In genomic region chr12:62602445-62603060, GRCh38 we compare ENCODE assay signal across 8 cellular contexts.
DNase-seq lines count a peak whose midpoint lies in the region; ATAC-seq and TF ChIP-seq lines count a peak whose summit lies in the region.

No MANE protein-coding gene starts in this region.

- peaks cover 7% of the 10 kb centered on the region for H3K4me1 ChIP-seq in thymus (ENCODE audit: control insufficient read depth, insufficient read depth, low read length)

- H3K27ac Mint-ChIP-seq in activated naive CD4-positive, alpha-beta T cell treated with anti-CD3 and anti-CD28 coated beads, Interleukin-2, amount 50 U/mL, for 72 hours, result peak overlapping the region; percentile 99
- H3K27ac Mint-ChIP-seq in glutamatergic neuron (ENCODE audit: unreplicated experiment) (peak overlapping the region; percentile 95), osteocyte (ENCODE audit: unreplicated experiment) (peak overlapping the region; percentile 99)

- TF ChIP-seq CTCF in glutamatergic neuron (IDR thresholded peaks at IDR 0.05; ENCODE audit: partially characterized antibody, unreplicated experiment), result no peak
- no peak for TF ChIP-seq CTCF in osteocyte (IDR thresholded peaks at IDR 0.05)

- H3K9me3 ChIP-seq in SK-N-MC (ENCODE audit: low read depth, low read length) (no peaks in the 10 kb centered on the region), thymus (ENCODE audit: control insufficient read depth) (no peaks in the 10 kb centered on the region)

- peaks cover 10% of the 10 kb centered on the region for H3K27me3 Mint-ChIP-seq in glutamatergic neuron (ENCODE audit: unreplicated experiment)
- no peaks in the 10 kb centered on the region for H3K27me3 Mint-ChIP-seq in osteocyte (ENCODE audit: unreplicated experiment)

- DNase-seq in NCI-H1048 (lab: John Stamatoyannopoulos, UW), result peak; percentile 58
- peak; percentile 66 for DNase-seq in SK-N-MC (ENCODE audit: low read depth, low spot score)
- DNase-seq in activated naive CD4-positive, alpha-beta T cell treated with anti-CD3 and anti-CD28 coated beads, Interleukin-2, amount 50 U/mL, for 72 hours (ENCODE audit: low spot score in 2 of 2), result peak; percentile 80 to 92
- DNase-seq in glutamatergic neuron, result peak; percentile 91
- DNase-seq in osteocyte (ENCODE audit: extremely low spot score, unreplicated experiment), result peak; percentile 95

- under 1% methylated on average over 59 of the region's 59 CpGs for WGBS in thymus

- H3K36me3 ChIP-seq in SK-N-MC (ENCODE audit: insufficient read depth, low read length), result no peaks in the 10 kb centered on the region
- H3K36me3 ChIP-seq in thymus (ENCODE audit: control insufficient read depth, insufficient read depth), result no peaks in the 10 kb centered on the region

- H3K4me1 Mint-ChIP-seq in glutamatergic neuron (ENCODE audit: low read depth, unreplicated experiment) (peaks cover 17% of the 10 kb centered on the region), osteocyte (ENCODE audit: unreplicated experiment) (peaks cover 33% of the 10 kb centered on the region)

- ATAC-seq in HG02588 (IDR thresholded peaks at IDR 0.05; ENCODE audit: unreplicated experiment), result peak; percentile 66
- ATAC-seq in activated naive CD4-positive, alpha-beta T cell treated with anti-CD3 and anti-CD28 coated beads, Interleukin-2, amount 50 U/mL, for 72 hours, result peak; percentile 71 to 74

- H3K9me3 Mint-ChIP-seq in activated naive CD4-positive, alpha-beta T cell treated with anti-CD3 and anti-CD28 coated beads, Interleukin-2, amount 50 U/mL, for 72 hours, result no peaks in the 10 kb centered on the region
- peaks cover 10% of the 10 kb centered on the region for H3K9me3 Mint-ChIP-seq in glutamatergic neuron (ENCODE audit: unreplicated experiment)
- no peaks in the 10 kb centered on the region for H3K9me3 Mint-ChIP-seq in osteocyte (ENCODE audit: unreplicated experiment)

- H3K4me3 Mint-ChIP-seq in glutamatergic neuron (ENCODE audit: unreplicated experiment), result peak overlapping the region; percentile 88
- peak overlapping the region; percentile 89 for H3K4me3 Mint-ChIP-seq in osteocyte (ENCODE audit: unreplicated experiment)

- H3K9ac ChIP-seq in SK-N-MC (ENCODE audit: insufficient read length), result peak overlapping the region; percentile 98

- H3K36me3 Mint-ChIP-seq in activated naive CD4-positive, alpha-beta T cell treated with anti-CD3 and anti-CD28 coated beads, Interleukin-2, amount 50 U/mL, for 72 hours, result peaks cover 0 to 12% of the 10 kb centered on the region in 2 donors
- H3K36me3 Mint-ChIP-seq in glutamatergic neuron (ENCODE audit: unreplicated experiment), result no peaks in the 10 kb centered on the region
- peaks cover 8% of the 10 kb centered on the region for H3K36me3 Mint-ChIP-seq in osteocyte (ENCODE audit: unreplicated experiment)

- H3K4me3 ChIP-seq in GM08714 (ENCODE audit: low read length) (peak overlapping the region; percentile 77), SK-N-MC (peak overlapping the region; percentile 95), thymus (ENCODE audit: low read length) (peak overlapping the region; percentile 97)

- H3K27ac ChIP-seq in SK-N-MC (peak overlapping the region; percentile 99), thymus (ENCODE audit: low read depth) (peak overlapping the region; percentile 100)

- no peaks in the 10 kb centered on the region for H3K27me3 ChIP-seq in thymus (ENCODE audit: control insufficient read depth, insufficient read depth)

Comparison
In these comparisons a context has a peak if more than half of its experiments do, and no peak if none do; other contexts are left out.
1. Peak in every context shown above with its lines: DNase-seq, ATAC-seq, H3K4me3 ChIP-seq and H3K27ac ChIP-seq.